In the genomic region with DNA sequence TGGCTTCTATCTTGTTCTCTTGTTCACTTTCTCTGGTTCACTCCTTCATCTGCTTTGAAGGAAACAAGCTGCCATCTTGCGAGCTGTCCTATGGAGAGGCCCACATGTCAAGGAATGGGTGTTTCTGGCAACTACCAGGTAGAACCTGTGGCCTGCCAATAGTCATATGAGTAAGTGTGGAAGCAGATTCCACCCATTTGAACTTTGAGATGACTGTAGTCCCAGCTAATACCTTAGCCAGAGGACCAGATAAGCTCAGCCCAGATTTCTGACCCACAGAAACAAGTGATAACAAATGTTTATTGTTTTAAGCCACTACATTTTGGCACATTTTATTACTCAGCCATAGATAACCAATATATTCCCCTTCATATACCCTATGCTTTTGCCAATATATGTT, we compare ENCODE assay signal across 30 cellular contexts.
"Had no signal": no experiment of that assay in that cellular context is flagged by ENCODE, and none has a peak within 500 bp of the region (broad histone marks: within the 10 kb centered on the region; RNA-seq: fewer than 3 reads in every experiment).

No MANE protein-coding gene starts in this region.

- H3K9me3 Mint-ChIP-seq: activated T-helper 1 cell treated with anti-CD3 and anti-CD28 coated beads, Interleukin-12 subunit alpha, Interleukin-12 subunit beta, Interleukin-2, Interleukin-4 antibody, amounts not matched to agents 30 ng/mL and 10 ng/mL and 1 ng/mL, durations not matched to agents 14 hours and 24 hours and 36 hours; central memory CD8-positive, alpha-beta T cell; T-cell had no signal

- H3K4me3 Mint-ChIP-seq: activated CD8-positive, alpha-beta memory T cell treated with anti-CD3 and anti-CD28 coated beads, Interleukin-2, amount 10 ng/mL, durations not matched to agents 7 days and 5 days; activated naive CD8-positive, alpha-beta T cell; activated T-cell treated with anti-CD3 and anti-CD28 coated beads, Interleukin-2, amount 50 U/mL, for 24 hours; activated T-helper 1 cell treated with anti-CD3 and anti-CD28 coated beads, Interleukin-12 subunit alpha, Interleukin-12 subunit beta, Interleukin-2, Interleukin-4 antibody, amounts not matched to agents 30 ng/mL and 10 ng/mL and 1 ng/mL, durations not matched to agents 14 hours and 24 hours and 36 hours; central memory CD8-positive, alpha-beta T cell; T-cell had no signal

- DNase-seq: activated CD4-positive, CD25-positive, alpha-beta regulatory T cell; activated CD8-positive, alpha-beta memory T cell treated with anti-CD3 and anti-CD28 coated beads, Interleukin-2, amount 10 ng/mL, durations not matched to agents 7 days and 5 days; activated effector memory CD4-positive, alpha-beta T cell treated with Interleukin-2 at 50 U/mL for 16 hours; activated naive CD4-positive, alpha-beta T cell; activated T-cell treated with anti-CD3 and anti-CD28 coated beads, Interleukin-2, amount 50 U/mL, for 24 hours; amygdala; MG63; MV-4-11; NCI-H1092 treated with DMSO at 0.1 percent for 48 hours; NCI-H1417 treated with DMSO at 0.1 percent for 48 hours; NCI-H1694; NCI-H2029; NCI-H2107; NCI-H2171 treated with DMSO at 0.1 percent for 48 hours; NCI-H345; NCI-H510A; NCI-H526 treated with DMSO at 0.1 percent for 48 hours; NCI-H82; RPMI8226; T-cell; T-helper 2 cell; T1000 had no signal

- H3K36me3 Mint-ChIP-seq: activated naive CD8-positive, alpha-beta T cell; brain; T-cell had no signal

- H3K27me3 Mint-ChIP-seq: activated CD8-positive, alpha-beta memory T cell treated with anti-CD3 and anti-CD28 coated beads, Interleukin-2, amount 10 ng/mL, durations not matched to agents 7 days and 5 days; activated naive CD8-positive, alpha-beta T cell; activated T-cell treated with anti-CD3 and anti-CD28 coated beads, Interleukin-2, amount 50 U/mL, for 24 hours; central memory CD8-positive, alpha-beta T cell; T-cell had no signal

- ATAC-seq: activated CD8-positive, alpha-beta memory T cell treated with anti-CD3 and anti-CD28 coated beads, Interleukin-2, amount 10 ng/mL, durations not matched to agents 7 days and 5 days; Right ventricle myocardium inferior; T-cell had no signal

- H3K27ac Mint-ChIP-seq: activated CD8-positive, alpha-beta memory T cell treated with anti-CD3 and anti-CD28 coated beads, Interleukin-2, amount 10 ng/mL, durations not matched to agents 7 days and 5 days; activated T-helper 1 cell treated with anti-CD3 and anti-CD28 coated beads, Interleukin-12 subunit alpha, Interleukin-12 subunit beta, Interleukin-2, Interleukin-4 antibody, amounts not matched to agents 30 ng/mL and 10 ng/mL and 1 ng/mL, durations not matched to agents 14 hours and 24 hours and 36 hours; brain; T-cell had no signal

- H3K27me3 ChIP-seq: MG63 had no signal

- FAIRE-seq: astrocyte had no signal

- H3K27ac ChIP-seq: SK-N-MC, VCaP had no signal

- H3K4me3 ChIP-seq: MG63, SK-N-MC had no signal
